6 cellular contexts compared by ENCODE assay signal in genomic region chr4:986428-986948, GRCh38. TPM values are rescaled to one million over a fixed set of nuclear protein-coding genes. Genes with fewer than 3 reads are reported as not detected.
DNase-seq lines count a peak whose midpoint lies in the region; ATAC-seq, FAIRE-seq and TF ChIP-seq lines count a peak whose summit lies in the region.

No MANE protein-coding gene starts in this region.

- peak; percentile 10 for ATAC-seq in CD8-positive, alpha-beta T cell
- ATAC-seq in HG02885 (IDR thresholded peaks at IDR 0.05; ENCODE audit: poor library complexity, unreplicated experiment) (peak; percentile 22), pancreas (peak; percentile 3 to 29 (median 16))

- H3K4me1 ChIP-seq in CD8-positive, alpha-beta T cell (ENCODE audit: insufficient read depth, low read length): peaks cover 35% of the 10 kb centered on the region
- H3K4me1 ChIP-seq in pancreas: peaks cover 6 to 18% (median 14%) of the 10 kb centered on the region in 3 donors

- H3K27ac ChIP-seq in CD8-positive, alpha-beta T cell (ENCODE audit: low read depth, low read length): peak overlapping the region; percentile 62
- peak overlapping the region; percentile 36 to 72 (median 48) for H3K27ac ChIP-seq in pancreas

- H3K4me3 Mint-ChIP-seq in CD8-positive, alpha-beta T cell: peak overlapping the region; percentile 89

- peaks cover 3% of the 10 kb centered on the region for H3K36me3 Mint-ChIP-seq in CD8-positive, alpha-beta T cell

- peaks cover 31% of the 10 kb centered on the region for H3K4me1 Mint-ChIP-seq in CD8-positive, alpha-beta T cell (ENCODE audit: low read depth)

- H3K9me3 Mint-ChIP-seq in CD8-positive, alpha-beta T cell: no peaks in the 10 kb centered on the region

- peak overlapping the region; percentile 91 for H3K27ac Mint-ChIP-seq in CD8-positive, alpha-beta T cell

- H3K9me3 ChIP-seq in CD8-positive, alpha-beta T cell (ENCODE audit: low read length): no peaks in the 10 kb centered on the region
- no peaks in the 10 kb centered on the region for H3K9me3 ChIP-seq in pancreas

- WGBS in pancreas, 2 donors: 1 to 2% methylated on average over 16 to 20 of the region's 20 CpGs

- H3K4me3 ChIP-seq in CD8-positive, alpha-beta T cell (ENCODE audit: low read depth, low read length): peak overlapping the region; percentile 89
- H3K4me3 ChIP-seq in choroid plexus epithelial cell (ENCODE audit: low read depth, low read length): peak overlapping the region; percentile 70
- H3K4me3 ChIP-seq in pancreas: peak overlapping the region; percentile 48 to 82 (median 72)

- CTCF ChIA-PET in CD8-positive, alpha-beta T cell (lab: Charles Lee): interaction anchor here (0.7 to 3.2 kb wide), 8 partner anchors 9 to 247 kb away, joined by 3 to 44 read pairs (median 5); partner anchors contain the start of genes GAK and TMEM175

- no peaks in the 10 kb centered on the region for H3K27me3 Mint-ChIP-seq in CD8-positive, alpha-beta T cell (ENCODE audit: low read depth)

- DNase-seq in CD8-positive, alpha-beta T cell: no peak
- DNase-seq in choroid plexus epithelial cell (ENCODE audit: low read depth) (peak; percentile 46), pancreas (no peak), HuH-7.5 (ENCODE audit: low spot score) (no peak), 8988T (no peak)

- no peaks in the 10 kb centered on the region for H3K36me3 ChIP-seq in CD8-positive, alpha-beta T cell (ENCODE audit: insufficient read depth, low read length)
- no peaks in the 10 kb centered on the region for H3K36me3 ChIP-seq in pancreas

- no peak for FAIRE-seq in pancreas (lab: Jason Lieb, UNC)

- TF ChIP-seq CTCF in CD8-positive, alpha-beta T cell (IDR thresholded peaks at IDR 0.05): no peak
- TF ChIP-seq CTCF in choroid plexus epithelial cell (conservative IDR thresholded peaks at IDR 0.05; ENCODE audit: low read depth, low read length): no peak
- TF ChIP-seq CTCF in pancreas (IDR thresholded peaks at IDR 0.05): no peak

- POLR2A ChIA-PET in CD8-positive, alpha-beta T cell (lab: Charles Lee): interaction anchor here (0.6 to 1.8 kb wide), 9 partner anchors 12 to 703 kb away, joined by 3 to 11 read pairs (median 3); no protein-coding TSS in a partner anchor

- H3K27me3 ChIP-seq in CD8-positive, alpha-beta T cell (ENCODE audit: insufficient read depth, low read length): no peaks in the 10 kb centered on the region
- no peaks in the 10 kb centered on the region for H3K27me3 ChIP-seq in pancreas

- intact Hi-C loops in CD8-positive, alpha-beta T cell (cut with DNase I, micrococcal nuclease): loop anchor here (2.0 to 5.0 kb wide), 6 partner anchors 108 to 742 kb away; partner anchors contain the start of genes ATP5ME (in 1 of the 2), MYL5 (in 1 of the 2) and ZNF141 (in 1 of the 2)
- intact Hi-C loops in pancreas (cut with DNase I): no loop called here

RNA-seq across cellular contexts. Expression of gene IDUA, which starts 0.4 kb away (rescaled TPM):
- total RNA-seq in CD8-positive, alpha-beta T cell: 10 to 100 TPM; 54.3 to 62.0 TPM
- 10 to 100 TPM; 17.6 to 33.7 (median 20.2) TPM for total RNA-seq in pancreas
- polyA plus RNA-seq in pancreas: 10 to 100 TPM; 40.7 to 56.9 TPM

RNA-seq across cellular contexts. Expression of gene SLC26A1, which starts 6.7 kb away (rescaled TPM):
- under 1 TPM; 0.31 to 0.35 TPM for total RNA-seq in CD8-positive, alpha-beta T cell
- 1 to 10 TPM in 2 of 6 donors, under 1 TPM in 4; 0.28 to 1.7 (median 0.66) TPM for total RNA-seq in pancreas
- polyA plus RNA-seq in pancreas: 1 to 10 TPM in 1 of 2 donors, under 1 TPM in 1; 0.45 to 1.6 TPM

RNA-seq across cellular contexts. Expression of gene DGKQ, which starts 13.1 kb away (rescaled TPM):
- 10 to 100 TPM; 28.2 to 29.7 TPM for total RNA-seq in CD8-positive, alpha-beta T cell
- 10 to 100 TPM in 1 of 6 donors, 1 to 10 TPM in 5; 5.7 to 11.3 (median 7.4) TPM for total RNA-seq in pancreas
- polyA plus RNA-seq in pancreas: 10 to 100 TPM in 1 of 2 donors, 1 to 10 TPM in 1; 10.0 to 11.7 TPM

RNA-seq across cellular contexts. Expression of gene FGFRL1, which starts 24.9 kb away (rescaled TPM):
- total RNA-seq in CD8-positive, alpha-beta T cell: 10 to 100 TPM; 26.3 to 30.2 TPM
- total RNA-seq in pancreas: 10 to 100 TPM; 25.1 to 41.4 (median 31.1) TPM
- polyA plus RNA-seq in pancreas: 10 to 100 TPM; 15.4 to 42.8 TPM

RNA-seq across cellular contexts. Expression of gene TMEM175, which starts 54.2 kb away (rescaled TPM):
- 10 to 100 TPM; 44.9 to 47.2 TPM for total RNA-seq in CD8-positive, alpha-beta T cell
- 10 to 100 TPM; 10.0 to 20.2 (median 14.7) TPM for total RNA-seq in pancreas
- 10 to 100 TPM; 77.8 to 96.6 TPM for polyA plus RNA-seq in pancreas

Comparison
In these comparisons a context has a peak if more than half of its experiments do, and no peak if none do; other contexts are left out.
1. intact Hi-C loops: an anchor here in CD8-positive, alpha-beta T cell (2.0 to 5.0 kb wide); none called in pancreas.